In genomic region chr1:145786271-145786670, GRCh38 we compare ENCODE assay signal across 14 cellular contexts. TPM values are rescaled to one million over a fixed set of nuclear protein-coding genes. Genes with fewer than 3 reads are reported as not detected.
DNase-seq lines count a peak whose midpoint lies in the region; ATAC-seq and TF ChIP-seq lines count a peak whose summit lies in the region.
"Had no signal": no experiment of that assay in that cellular context is flagged by ENCODE, and none has a peak within 500 bp of the region (broad histone marks: within the 10 kb centered on the region; RNA-seq: fewer than 3 reads in every experiment).

No MANE protein-coding gene starts in this region.

- no peak overlapping the region for H4K91ac ChIP-seq in neuronal stem cell (ENCODE audit: low read depth, low read length, poor library complexity)

- no peaks in the 10 kb centered on the region for H4K20me1 ChIP-seq in PC-9 (ENCODE audit: insufficient read depth)

- no peak overlapping the region for H4K8ac ChIP-seq in neuronal stem cell (ENCODE audit: low read depth, low read length)

- H3K4me2 ChIP-seq in PC-9 (no peak overlapping the region), neuronal stem cell (ENCODE audit: insufficient read depth, low read length, poor library complexity, severe bottlenecking) (no peak overlapping the region)

- H3K4me3 Mint-ChIP-seq in activated CD4-positive, alpha-beta T cell treated with anti-CD3 and anti-CD28 coated beads, Interleukin-2, amount 10 ng/mL, durations not matched to agents 24 days and 14 days: peak overlapping the region; percentile 33
- H3K4me3 Mint-ChIP-seq in endothelial cell (ENCODE audit: unreplicated experiment) (no peak overlapping the region), Calu3 (ENCODE audit: low read depth, unreplicated experiment) (no peak overlapping the region)
- H3K4me3 Mint-ChIP-seq: effector memory CD8-positive, alpha-beta T cell; nephron had no signal

- H3K23ac ChIP-seq in neuronal stem cell (ENCODE audit: low read depth, low read length, poor library complexity): no peak overlapping the region

- H3K36me3 Mint-ChIP-seq in activated CD4-positive, alpha-beta T cell treated with anti-CD3 and anti-CD28 coated beads, Interleukin-2, amount 10 ng/mL, durations not matched to agents 24 days and 14 days (ENCODE audit: low read depth): peaks cover 31% of the 10 kb centered on the region
- H3K36me3 Mint-ChIP-seq in endothelial cell (ENCODE audit: low read depth, unreplicated experiment) (peaks cover 5% of the 10 kb centered on the region), Calu3 (ENCODE audit: insufficient read depth, unreplicated experiment) (peaks cover 9% of the 10 kb centered on the region)

- H2BK12ac ChIP-seq in neuronal stem cell (ENCODE audit: low read length): no peak overlapping the region

- ATAC-seq in psoas muscle (no peak), HG03175 (IDR thresholded peaks at IDR 0.05; ENCODE audit: unreplicated experiment) (no peak)
- ATAC-seq: effector memory CD8-positive, alpha-beta T cell had no signal

- BruUV-seq in PC-9 (replicated peaks; lab: Mats Ljungman, UMichigan) (no TSS peak), Calu3 (replicated peaks; lab: Mats Ljungman, UMichigan) (no TSS peak)

- H3K4me1 ChIP-seq in PC-9 (replicated peaks; ENCODE audit: insufficient read depth): peaks cover 41% of the 10 kb centered on the region
- peaks cover 44% of the 10 kb centered on the region for H3K4me1 ChIP-seq in psoas muscle
- H3K4me1 ChIP-seq in neuronal stem cell (ENCODE audit: control insufficient read depth in 2 of 2, insufficient read depth in 1 of 2, low read depth in 1 of 2, low read length in 2 of 2): no peaks in the 10 kb centered on the region

- no peak overlapping the region for H3K9ac ChIP-seq in neuronal stem cell (ENCODE audit: low read depth, low read length, poor library complexity)

- TF ChIP-seq CTCF in PC-9 (conservative IDR thresholded peaks at IDR 0.05) (no peak), endothelial cell (IDR thresholded peaks at IDR 0.05; ENCODE audit: unreplicated experiment) (no peak), psoas muscle (IDR thresholded peaks at IDR 0.05) (no peak), Calu3 (IDR thresholded peaks at IDR 0.05; ENCODE audit: unreplicated experiment) (no peak)

- peaks cover 11% of the 10 kb centered on the region; the same call in 1 of the 2 replicates for H3K79me2 ChIP-seq in PC-9 (ENCODE audit: low read depth)

- no peaks in the 10 kb centered on the region for H3K79me1 ChIP-seq in neuronal stem cell (ENCODE audit: low read depth, low read length)

- H2AFZ ChIP-seq in PC-9: no peak overlapping the region
- H2AFZ ChIP-seq in neuronal stem cell (ENCODE audit: low read length): no peak overlapping the region

- no peak overlapping the region for H2AK5ac ChIP-seq in neuronal stem cell (ENCODE audit: low read depth, low read length)

- peak overlapping the region; percentile 12 for H3K27ac Mint-ChIP-seq in activated CD4-positive, alpha-beta T cell treated with anti-CD3 and anti-CD28 coated beads, Interleukin-2, amount 10 ng/mL, durations not matched to agents 24 days and 14 days
- H3K27ac Mint-ChIP-seq in endothelial cell (ENCODE audit: unreplicated experiment): peak overlapping the region; percentile 88
- no peak overlapping the region for H3K27ac Mint-ChIP-seq in Calu3 (ENCODE audit: unreplicated experiment)
- H3K27ac Mint-ChIP-seq: nephron had no signal

- H2BK120ac ChIP-seq in neuronal stem cell (ENCODE audit: low read depth, low read length): no peak overlapping the region

- peaks cover 6% of the 10 kb centered on the region; the same call in 1 of the 2 replicates for H3K36me3 ChIP-seq in PC-9 (ENCODE audit: low read depth)
- peaks cover 0 to 6% of the 10 kb centered on the region in 2 donors for H3K36me3 ChIP-seq in psoas muscle (ENCODE audit: insufficient read depth in 1 of 2, low read depth in 1 of 2)
- H3K36me3 ChIP-seq in neuronal stem cell (replicated peaks in 1 of 2; ENCODE audit: control insufficient read depth in 2 of 2, insufficient read depth in 2 of 2, low read length in 2 of 2): peaks cover 2 to 38% of the 10 kb centered on the region in 2 donors

- H3K27me3 ChIP-seq in PC-9 (ENCODE audit: insufficient read depth, low read depth) (no peaks in the 10 kb centered on the region), psoas muscle (ENCODE audit: insufficient read depth in 3 of 3, low read length in 2 of 3) (no peaks in the 10 kb centered on the region), neuronal stem cell (ENCODE audit: control insufficient read depth in 3 of 3, insufficient read depth in 3 of 3, low read depth in 1 of 3, low read length in 3 of 3) (no peaks in the 10 kb centered on the region)

- H3K18ac ChIP-seq in neuronal stem cell (ENCODE audit: low read length): no peak overlapping the region

- POLR2A ChIA-PET in PC-9 (lab: Charles Lee; ENCODE audit: unreplicated experiment): interaction anchor here (0.7 kb wide), 1 partner anchor 12 kb away, joined by 4 read pairs; no protein-coding TSS in a partner anchor

- no peak overlapping the region for H3K14ac ChIP-seq in neuronal stem cell (ENCODE audit: low read length)

- no peaks in the 10 kb centered on the region for H3K9me3 Mint-ChIP-seq in activated CD4-positive, alpha-beta T cell treated with anti-CD3 and anti-CD28 coated beads, Interleukin-2, amount 10 ng/mL, durations not matched to agents 24 days and 14 days
- H3K9me3 Mint-ChIP-seq in endothelial cell (ENCODE audit: unreplicated experiment): no peaks in the 10 kb centered on the region
- H3K9me3 Mint-ChIP-seq in Calu3 (ENCODE audit: low read depth, unreplicated experiment): no peaks in the 10 kb centered on the region
- H3K9me3 Mint-ChIP-seq: effector memory CD8-positive, alpha-beta T cell; nephron had no signal

- intact Hi-C loops in activated CD4-positive, alpha-beta T cell treated with anti-CD3 and anti-CD28 coated beads, Interleukin-2, amount 10 ng/mL, durations not matched to agents 24 days and 14 days (cut with micrococcal nuclease): no loop called here
- intact Hi-C loops in PC-9 (cut with micrococcal nuclease; ENCODE audit: unreplicated experiment) (no loop called here), psoas muscle (cut with DNase I) (no loop called here), Calu3 (cut with micrococcal nuclease; ENCODE audit: unreplicated experiment) (no loop called here)

- H3K9me3 ChIP-seq in PC-9 (ENCODE audit: insufficient read depth, low read depth): no peaks in the 10 kb centered on the region; the same call in 1 of the 2 replicates
- no peaks in the 10 kb centered on the region for H3K9me3 ChIP-seq in psoas muscle
- H3K9me3 ChIP-seq in neuronal stem cell (replicated peaks in 1 of 2; ENCODE audit: control insufficient read depth in 2 of 2, insufficient read depth in 1 of 2, low read depth in 1 of 2, low read length in 2 of 2): no peaks in the 10 kb centered on the region

- no peaks in the 10 kb centered on the region for H3K27me3 Mint-ChIP-seq in activated CD4-positive, alpha-beta T cell treated with anti-CD3 and anti-CD28 coated beads, Interleukin-2, amount 10 ng/mL, durations not matched to agents 24 days and 14 days
- H3K27me3 Mint-ChIP-seq in endothelial cell (ENCODE audit: unreplicated experiment) (no peaks in the 10 kb centered on the region), Calu3 (ENCODE audit: unreplicated experiment) (no peaks in the 10 kb centered on the region)
- H3K27me3 Mint-ChIP-seq: effector memory CD8-positive, alpha-beta T cell had no signal

- H3K4ac ChIP-seq in neuronal stem cell (ENCODE audit: low read length): no peak overlapping the region

- H3K4me3 ChIP-seq in PC-9 (no peak overlapping the region), psoas muscle (no peak overlapping the region), neuronal stem cell (ENCODE audit: low read length in 2 of 2) (no peak overlapping the region)

- H2BK15ac ChIP-seq in neuronal stem cell (ENCODE audit: low read length): no peak overlapping the region

- H3K9me2 ChIP-seq in PC-9 (ENCODE audit: insufficient read depth): no peaks in the 10 kb centered on the region

- 6 to 61% (median 59%) methylated on average over 1 of the region's 1 CpG for WGBS in psoas muscle, 3 donors
- no CpG with 5 or more reads among the region's 1 CpG for WGBS in neuronal stem cell (ENCODE audit: extremely low coverage in 2 of 2, insufficient read length in 2 of 2, insufficient replicate concordance in 1 of 2), 2 donors

- H2BK5ac ChIP-seq in neuronal stem cell (ENCODE audit: low read length): no peak overlapping the region

- peak overlapping the region; percentile 16; the same call in 1 of the 2 replicates for H3K27ac ChIP-seq in PC-9
- peak overlapping the region; percentile 86 for H3K27ac ChIP-seq in psoas muscle
- no peak overlapping the region for H3K27ac ChIP-seq in neuronal stem cell (replicated peaks; ENCODE audit: low read length)
- H3K27ac ChIP-seq: WERI-Rb-1 had no signal

- peaks cover 26% of the 10 kb centered on the region for H3K4me1 Mint-ChIP-seq in activated CD4-positive, alpha-beta T cell treated with anti-CD3 and anti-CD28 coated beads, Interleukin-2, amount 10 ng/mL, durations not matched to agents 24 days and 14 days
- H3K4me1 Mint-ChIP-seq in endothelial cell (ENCODE audit: unreplicated experiment) (peaks cover 40% of the 10 kb centered on the region), Calu3 (ENCODE audit: low read depth, unreplicated experiment) (peaks cover 26% of the 10 kb centered on the region)
- H3K4me1 Mint-ChIP-seq: nephron had no signal

- CTCF ChIA-PET in PC-9 (lab: Charles Lee) (interaction anchor here (0.6 kb wide), 1 partner anchor 241 kb away, joined by 3 read pairs; no protein-coding TSS in a partner anchor), Calu3 (lab: Charles Lee) (no interaction called here)

- no peak for DNase-seq in activated CD4-positive, alpha-beta T cell treated with anti-CD3 and anti-CD28 coated beads, Interleukin-2, amount 10 ng/mL, durations not matched to agents 24 days and 14 days
- DNase-seq in activated CD4-positive, alpha-beta T cell treated with anti-CD3 and anti-CD28 coated beads for 48 hours: no peak
- DNase-seq in PC-9 (no peak), endothelial cell (ENCODE audit: low spot score) (no peak), psoas muscle (no peak), neuronal stem cell (ENCODE audit: low spot score) (no peak), Calu3 (no peak)
- DNase-seq: effector memory CD8-positive, alpha-beta T cell; NCI-H1105; NCI-H226; stimulated activated naive CD4-positive, alpha-beta T cell treated with Interleukin-2 at 50 U/mL for 16 hours; WERI-Rb-1 had no signal

- peaks cover 27% of the 10 kb centered on the region for H3F3A ChIP-seq in PC-9 (ENCODE audit: insufficient read depth, low read depth)

RNA-seq across cellular contexts. Expression of gene RNF115, which starts 37.6 kb away (rescaled TPM):
- total RNA-seq in activated CD4-positive, alpha-beta T cell treated with anti-CD3 and anti-CD28 coated beads, Interleukin-2, amount 10 ng/mL, durations not matched to agents 24 days and 14 days: 14.1 and 15.5 TPM in 2 replicates
- 8.8 and 11.0 TPM in 2 replicates for total RNA-seq in PC-9 (2021)
- 13.1 TPM for total RNA-seq in endothelial cell (ENCODE audit: unreplicated experiment)
- total RNA-seq in psoas muscle: 10 to 100 TPM; 44.5 to 81.6 (median 62.8) TPM
- polyA plus RNA-seq in psoas muscle: 10 to 100 TPM in 2 of 3 donors, 1 to 10 TPM in 1; 3.2 to 52.6 (median 24.9) TPM
- 7.6 TPM for polyA plus RNA-seq in neuronal stem cell (2013, experiment 1 of 2)
- polyA plus RNA-seq in neuronal stem cell (2013, experiment 2 of 2): 7.9 TPM
- 9.5 and 9.9 TPM in 2 replicates for total RNA-seq in Calu3 (2022)

RNA-seq across cellular contexts. Expression of gene POLR3C, which starts 37.7 kb away (rescaled TPM):
- 35.0 and 39.0 TPM in 2 replicates for total RNA-seq in activated CD4-positive, alpha-beta T cell treated with anti-CD3 and anti-CD28 coated beads, Interleukin-2, amount 10 ng/mL, durations not matched to agents 24 days and 14 days
- total RNA-seq in PC-9 (2021) (21.2 and 21.4 TPM in 2 replicates), endothelial cell (ENCODE audit: unreplicated experiment) (28.4 TPM), psoas muscle (10 to 100 TPM; 13.2 to 21.8 (median 18.9) TPM), Calu3 (2022) (29.3 and 33.0 TPM in 2 replicates)
- polyA plus RNA-seq in psoas muscle: 10 to 100 TPM in 1 of 3 donors, 1 to 10 TPM in 2; 8.6 to 16.8 (median 9.9) TPM
- polyA plus RNA-seq in neuronal stem cell (2013, experiment 1 of 2): 12.8 TPM
- 12.3 TPM for polyA plus RNA-seq in neuronal stem cell (2013, experiment 2 of 2)

RNA-seq across cellular contexts. Expression of gene NUDT17, which starts 59.2 kb away (rescaled TPM):
- total RNA-seq in activated CD4-positive, alpha-beta T cell treated with anti-CD3 and anti-CD28 coated beads, Interleukin-2, amount 10 ng/mL, durations not matched to agents 24 days and 14 days: 2.5 and 3.4 TPM in 2 replicates
- total RNA-seq in PC-9 (2021) (1.0 and 1.5 TPM in 2 replicates), endothelial cell (ENCODE audit: unreplicated experiment) (3.8 TPM), psoas muscle (1 to 10 TPM; 1.4 to 2.9 (median 1.7) TPM), Calu3 (2022) (2.8 and 4.0 TPM in 2 replicates)
- polyA plus RNA-seq in psoas muscle: 1 to 10 TPM; 1.6 to 2.7 (median 1.9) TPM
- polyA plus RNA-seq in neuronal stem cell (2013, experiment 1 of 2): 3.9 TPM
- polyA plus RNA-seq in neuronal stem cell (2013, experiment 2 of 2): 3.9 TPM
